Comparison of ENCODE assay signal across 8 cellular contexts in the genomic region with DNA sequence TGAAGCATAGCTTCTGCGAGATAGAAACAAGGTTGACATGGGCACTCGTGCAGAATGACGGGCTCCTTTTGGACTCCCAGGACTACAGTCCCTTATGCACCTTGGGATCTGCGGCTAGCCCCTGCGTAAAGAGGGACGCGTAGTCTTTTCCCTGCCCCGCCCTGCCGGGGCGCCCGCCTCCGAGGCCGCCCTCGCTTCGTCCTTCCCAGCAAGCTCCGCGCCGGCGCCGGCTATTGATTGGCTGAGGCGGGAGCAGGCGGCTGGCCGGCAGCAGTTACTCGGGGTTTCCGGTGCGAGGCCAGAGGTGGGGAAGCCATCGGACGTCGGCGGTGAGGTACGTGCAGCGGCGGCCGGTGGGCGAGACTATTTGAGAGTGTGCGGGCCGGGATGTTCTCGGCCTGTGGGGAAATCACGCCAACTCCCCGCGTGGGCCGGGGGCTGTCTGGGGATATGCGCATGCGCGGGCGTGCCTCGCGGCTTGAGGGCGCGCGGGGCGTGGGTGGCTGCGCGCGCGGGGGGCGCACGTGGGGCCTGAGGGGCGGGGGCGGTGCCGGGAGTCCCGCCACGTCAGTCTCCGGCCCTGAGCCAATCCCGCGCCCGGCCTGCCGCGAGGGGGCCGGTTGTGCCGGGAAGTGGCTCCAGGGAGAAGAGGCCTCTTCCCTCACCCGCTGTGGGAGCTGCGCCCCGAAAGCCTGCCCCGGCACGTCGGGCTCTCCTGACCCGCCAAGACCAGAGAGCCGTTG.
DNase-seq lines count a peak whose midpoint lies in the region; ATAC-seq and TF ChIP-seq lines count a peak whose summit lies in the region.

Gene TXLNA (plus strand): TSS at position 233 of the 743 bp plus-strand sequence. CDS start 671 bp downstream, outside the sequence.

- H3K27ac ChIP-seq in RWPE1, result peak within 1 kb of the TSS; percentile 98

- peaks cover 53% of the 10 kb centered on the region for H3K36me3 Mint-ChIP-seq in nephron progenitor cell (ENCODE audit: low read depth)

- peak; percentile 92 for ATAC-seq in stimulated activated naive CD8-positive, alpha-beta T cell treated with anti-CD3 and anti-CD28 coated beads, Interleukin-15, amount 100 ng/mL, for 72 hours

- H3K27ac Mint-ChIP-seq in nephron progenitor cell, result peak within 1 kb of the TSS; percentile 99
- peak within 1 kb of the TSS; percentile 99 for H3K27ac Mint-ChIP-seq in stimulated activated naive CD8-positive, alpha-beta T cell treated with anti-CD3 and anti-CD28 coated beads, Interleukin-15, amount 100 ng/mL, for 72 hours

- peaks cover 31% of the 10 kb centered on the region for H3K4me1 Mint-ChIP-seq in nephron progenitor cell
- peaks cover 51% of the 10 kb centered on the region for H3K4me1 Mint-ChIP-seq in stimulated activated naive CD8-positive, alpha-beta T cell treated with anti-CD3 and anti-CD28 coated beads, Interleukin-15, amount 100 ng/mL, for 72 hours

- POLR2A ChIA-PET in RWPE1 (lab: Yijun Ruan, JAX; ENCODE audit: low non-redundant PET), result interaction anchor here (0.5 to 1.0 kb wide), 2 partner anchors 26 to 65 kb away, joined by 3 to 5 read pairs; partner anchors contain the start of gene IQCC

- no peaks in the 10 kb centered on the region for H3K27me3 Mint-ChIP-seq in nephron progenitor cell (ENCODE audit: low read depth, poor library complexity)
- no peaks in the 10 kb centered on the region for H3K27me3 Mint-ChIP-seq in stimulated activated naive CD8-positive, alpha-beta T cell treated with anti-CD3 and anti-CD28 coated beads, Interleukin-15, amount 100 ng/mL, for 72 hours

- H3K4me3 Mint-ChIP-seq in nephron progenitor cell, result peak within 1 kb of the TSS; percentile 94
- peak within 1 kb of the TSS; percentile 92 to 99 for H3K4me3 Mint-ChIP-seq in stimulated activated naive CD8-positive, alpha-beta T cell treated with anti-CD3 and anti-CD28 coated beads, Interleukin-15, amount 100 ng/mL, for 72 hours

- H3K4me3 ChIP-seq in fibroblast of pulmonary artery (replicated peaks; ENCODE audit: low read depth, low read length), result peak within 1 kb of the TSS; percentile 77

- TF ChIP-seq CTCF in RWPE1 (conservative IDR thresholded peaks at IDR 0.05; ENCODE audit: low read depth) (no peak), fibroblast of pulmonary artery (IDR thresholded peaks at IDR 0.05; ENCODE audit: low read length, missing control alignments) (no peak), nephron progenitor cell (IDR thresholded peaks at IDR 0.05) (no peak)

- DNase-seq in EH (ENCODE audit: low read depth) (peak; percentile 93), GOT3 (lab: John Stamatoyannopoulos, UW) (peak; percentile 94), LoVo (ENCODE audit: low spot score) (peak; percentile 93), RWPE1 (ENCODE audit: low spot score) (peak; percentile 95), fibroblast of pulmonary artery (ENCODE audit: low read depth) (peak; percentile 91), nephron progenitor cell (peak; percentile 88)
- DNase-seq in activated T-helper 9 cell treated with anti-CD3 and anti-CD28 coated beads, Interleukin-2, amount 50 U/mL, for 16 hours (ENCODE audit: low read depth), result peak; percentile 83
- DNase-seq in stimulated activated naive CD8-positive, alpha-beta T cell treated with anti-CD3 and anti-CD28 coated beads, Interleukin-15, amount 100 ng/mL, for 72 hours, result peak; percentile 90 to 92

- no peaks in the 10 kb centered on the region for H3K9me3 Mint-ChIP-seq in nephron progenitor cell
- H3K9me3 Mint-ChIP-seq in stimulated activated naive CD8-positive, alpha-beta T cell treated with anti-CD3 and anti-CD28 coated beads, Interleukin-15, amount 100 ng/mL, for 72 hours, result no peaks in the 10 kb centered on the region

- CTCF ChIA-PET in RWPE1 (lab: Yijun Ruan, JAX), result interaction anchor here (0.6 to 0.7 kb wide), 4 partner anchors 44 to 124 kb away, joined by 3 to 5 read pairs (median 4); no protein-coding TSS in a partner anchor

Comparison
In these comparisons a context has a peak if more than half of its experiments do, and no peak if none do; other contexts are left out.
1. Peak in every context shown above with its lines: DNase-seq, ATAC-seq, H3K4me3 ChIP-seq and H3K27ac ChIP-seq.